ENCODE assay signal across 8 cellular contexts in the genomic region with DNA sequence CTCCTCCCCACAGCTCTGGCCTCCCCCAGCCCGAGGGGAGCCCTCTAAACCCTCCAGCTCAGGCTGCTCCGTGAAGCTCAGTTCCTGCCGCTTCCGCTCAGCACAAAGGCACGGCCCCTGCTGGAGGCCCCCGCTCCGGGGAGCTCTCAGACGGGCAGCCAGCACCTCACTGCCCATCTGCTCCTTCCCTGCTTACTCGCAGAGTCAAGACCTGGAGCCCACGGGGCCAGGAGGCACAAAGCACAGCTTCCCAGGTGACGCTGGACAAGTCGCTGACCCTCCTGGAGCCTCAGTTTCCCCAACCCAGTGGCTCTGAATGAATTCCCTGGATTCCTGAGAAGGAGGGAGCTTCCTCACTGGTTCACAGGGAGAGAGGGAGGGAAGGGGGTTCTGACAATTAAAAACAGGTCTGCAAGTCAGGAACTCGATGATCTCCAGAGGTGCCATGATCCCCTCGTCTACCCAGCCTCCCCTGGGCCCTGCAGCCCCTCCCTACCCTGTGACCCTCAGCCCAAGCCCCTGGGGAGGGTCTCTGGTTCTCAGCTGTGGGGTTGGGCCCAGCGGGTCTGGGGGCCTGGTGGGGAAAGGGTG. TPM values are rescaled to one million over a fixed set of nuclear protein-coding genes. Genes with fewer than 3 reads are reported as not detected.
DNase-seq lines count a peak whose midpoint lies in the region; ATAC-seq and TF ChIP-seq lines count a peak whose summit lies in the region.

No MANE protein-coding gene starts in this region.

- H3K9me3 Mint-ChIP-seq in activated T-cell treated with anti-CD3 and anti-CD28 coated beads, Interleukin-2, amount 50 U/mL, for 4 hours, result no peaks in the 10 kb centered on the region

- intact Hi-C loops in left cardiac atrium (cut with DNase I), result no loop called here

- H3K36me3 ChIP-seq in BLaER1, result peaks cover 11% of the 10 kb centered on the region; the same call in 1 of the 2 replicates

- DNase-seq in HFF-Myc (ENCODE audit: extremely low read depth, low read depth), result no peak
- no peak for DNase-seq in activated T-cell treated with anti-CD3 and anti-CD28 coated beads, Interleukin-2, amount 50 U/mL, for 4 hours
- DNase-seq in left cardiac atrium, result peak; percentile 31
- peak; percentile 25 for DNase-seq in stimulated activated CD4-positive, alpha-beta T cell treated with anti-CD3 and anti-CD28 coated beads, Interleukin-1b, Interleukin-23, amount 100 ng/mL, for 48 hours
- DNase-seq in NCI-H1930 (lab: John Stamatoyannopoulos, UW), result no peak
- no peak for DNase-seq in SKM-1 (lab: John Stamatoyannopoulos, UW; ENCODE audit: unreplicated experiment)
- DNase-seq in cerebellar nuclear complex (lab: John Stamatoyannopoulos, UW), result no peak

- H3K4me1 ChIP-seq in BLaER1, result peaks cover 84% of the 10 kb centered on the region

- peak; percentile 8 for TF ChIP-seq CTCF in HFF-Myc (IDR thresholded peaks at IDR 0.05; ENCODE audit: low read depth, low read length, missing control alignments)

- H3K4me2 ChIP-seq in BLaER1, result peak overlapping the region; percentile 100

- peak overlapping the region; percentile 95 for H3K27ac ChIP-seq in BLaER1

- peaks cover 44% of the 10 kb centered on the region; the same call in 1 of the 2 replicates for H4K20me1 ChIP-seq in BLaER1

- no peaks in the 10 kb centered on the region for H3K27me3 ChIP-seq in BLaER1

- H3K4me3 ChIP-seq in BLaER1 (peak overlapping the region; percentile 61), HFF-Myc (replicated peaks; ENCODE audit: low read depth, low read length) (no peak overlapping the region)

- H3K9ac ChIP-seq in BLaER1, result peak overlapping the region; percentile 86

- H3K9me3 ChIP-seq in BLaER1, result no peaks in the 10 kb centered on the region

- no peaks in the 10 kb centered on the region for H3K27me3 Mint-ChIP-seq in activated T-cell treated with anti-CD3 and anti-CD28 coated beads, Interleukin-2, amount 50 U/mL, for 4 hours (ENCODE audit: low read depth)

- peaks cover 25% of the 10 kb centered on the region for H3K4me1 Mint-ChIP-seq in activated T-cell treated with anti-CD3 and anti-CD28 coated beads, Interleukin-2, amount 50 U/mL, for 4 hours (ENCODE audit: low read depth)

- ATAC-seq in activated T-cell treated with anti-CD3 and anti-CD28 coated beads, Interleukin-2, amount 50 U/mL, for 4 hours, result peak; percentile 56 to 63
- peak; percentile 32 to 45 for ATAC-seq in left cardiac atrium

- H3K4me3 Mint-ChIP-seq in activated T-cell treated with anti-CD3 and anti-CD28 coated beads, Interleukin-2, amount 50 U/mL, for 4 hours, result peak overlapping the region; percentile 67

- H3K36me3 Mint-ChIP-seq in activated T-cell treated with anti-CD3 and anti-CD28 coated beads, Interleukin-2, amount 50 U/mL, for 4 hours (ENCODE audit: insufficient read depth), result no peaks in the 10 kb centered on the region

RNA-seq across cellular contexts. Expression of a gene that starts 36.2 kb away (rescaled TPM):
- total RNA-seq in activated T-cell treated with anti-CD3 and anti-CD28 coated beads, Interleukin-2, amount 50 U/mL, for 4 hours, result 1 to 10 TPM; 2.7 to 3.7 (median 3.2) TPM
- total RNA-seq in left cardiac atrium, result 1 to 10 TPM; 8.3 to 9.6 TPM

Comparison
In these comparisons a context has a peak if more than half of its experiments do, and no peak if none do; other contexts are left out.
1. DNase-seq: peak in left cardiac atrium (single experiment) and stimulated activated CD4-positive, alpha-beta T cell treated with anti-CD3 and anti-CD28 coated beads, Interleukin-1b, Interleukin-23, amount 100 ng/mL, for 48 hours (single experiment); none in HFF-Myc (single experiment), activated T-cell treated with anti-CD3 and anti-CD28 coated beads, Interleukin-2, amount 50 U/mL, for 4 hours (single experiment), NCI-H1930 (0 of 2), SKM-1 (single experiment) and cerebellar nuclear complex (0 of 2).